8 cellular contexts compared by ENCODE assay signal in the genomic region with DNA sequence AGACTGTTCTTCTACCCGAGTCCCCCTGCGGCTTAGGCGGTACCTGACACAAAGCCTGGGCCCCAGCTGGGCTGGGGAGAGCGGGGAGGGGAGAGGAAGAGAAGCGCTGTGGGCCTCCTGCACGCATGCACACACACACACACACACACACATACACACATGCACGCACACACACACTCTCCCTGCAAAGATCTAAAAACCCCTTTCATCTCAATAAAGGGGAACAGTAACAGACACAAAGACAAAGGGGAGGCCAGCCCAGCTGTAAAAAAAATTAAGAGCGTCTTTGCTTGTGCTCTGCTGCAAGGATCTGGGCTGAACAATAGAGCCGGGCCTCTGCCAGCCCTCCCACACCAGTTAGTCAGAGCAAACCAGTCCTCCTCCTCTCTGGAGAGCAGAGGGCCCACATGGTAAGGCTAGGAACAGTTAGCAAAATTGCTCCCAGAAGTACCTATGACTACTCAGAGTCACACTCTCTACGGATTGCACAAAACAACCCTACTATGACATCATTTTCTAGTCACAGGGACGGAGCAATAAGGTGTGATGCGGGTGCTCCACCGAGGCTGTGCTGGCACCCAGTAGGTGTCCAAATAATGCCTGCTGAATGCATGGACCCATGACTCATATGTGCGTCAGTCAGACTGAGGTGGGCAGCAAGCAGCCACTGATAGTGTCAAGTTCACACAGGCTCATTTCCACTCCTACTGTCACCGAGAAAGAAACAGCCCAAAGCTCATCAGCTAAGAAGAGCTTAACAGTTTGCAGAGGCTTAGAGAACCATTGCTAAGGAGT. TPM values are rescaled to one million over a fixed set of nuclear protein-coding genes. Genes with fewer than 3 reads are reported as not detected.
A peak's percentile ranks its signal among the peaks of the same experiment; 100 is the strongest.
DNase-seq lines count a peak whose midpoint lies in the region; TF ChIP-seq lines count a peak whose summit lies in the region.

No MANE protein-coding gene starts in this region.

- H3K4me3 ChIP-seq in HL-60 (replicated peaks; ENCODE audit: insufficient read depth, low read length) = peak overlapping the region; percentile 29
- H3K4me3 ChIP-seq in smooth muscle cell = peak overlapping the region; percentile 35

- H3K27ac ChIP-seq in HL-60 (replicated peaks) (peak overlapping the region; percentile 80), angular gyrus (ENCODE audit: low read depth, low read length) (peak overlapping the region; percentile 94), smooth muscle cell (ENCODE audit: low read depth) (peak overlapping the region; percentile 99)

- peaks cover 83% of the 10 kb centered on the region for H3K4me1 Mint-ChIP-seq in T-helper 2 cell treated with Interferon-gamma antibody and Interleukin-4, amounts not matched to agents 5 μg/mL and 100 μg/mL, for 36 hours (ENCODE audit: low read depth)

- peak overlapping the region; percentile 97 for H3K9ac ChIP-seq in smooth muscle cell (ENCODE audit: low read depth)

- H3K27me3 ChIP-seq in HL-60 (ENCODE audit: insufficient read depth, poor library complexity, severe bottlenecking) (no peaks in the 10 kb centered on the region), smooth muscle cell (ENCODE audit: low read depth) (no peaks in the 10 kb centered on the region)

- no peaks in the 10 kb centered on the region for H3K9me3 ChIP-seq in smooth muscle cell (replicated peaks; ENCODE audit: low read depth)

- WGBS in smooth muscle cell (ENCODE audit: low lambda C conversion rate) = 6% methylated on average over 15 of the region's 15 CpGs

- H4K20me1 ChIP-seq in smooth muscle cell (ENCODE audit: low read depth) = peaks cover 89% of the 10 kb centered on the region

- H3F3A ChIP-seq in smooth muscle cell (ENCODE audit: low read depth) = peaks cover 35% of the 10 kb centered on the region

- no peak overlapping the region for H2AFZ ChIP-seq in smooth muscle cell (ENCODE audit: low read depth)

- peaks cover 26% of the 10 kb centered on the region for H3K36me3 Mint-ChIP-seq in T-helper 2 cell treated with Interferon-gamma antibody and Interleukin-4, amounts not matched to agents 5 μg/mL and 100 μg/mL, for 36 hours (ENCODE audit: low read depth)

- H3K27ac Mint-ChIP-seq in T-helper 2 cell treated with Interferon-gamma antibody and Interleukin-4, amounts not matched to agents 5 μg/mL and 100 μg/mL, for 36 hours = peak overlapping the region; percentile 84

- no peak for TF ChIP-seq CTCF in HL-60 (IDR thresholded peaks at IDR 0.05; ENCODE audit: insufficient read depth, low read length)
- no peak for TF ChIP-seq CTCF in smooth muscle cell (IDR thresholded peaks at IDR 0.05; ENCODE audit: borderline replicate concordance, insufficient read depth, poor library complexity, severe bottlenecking)

- H3K36me3 ChIP-seq in smooth muscle cell (ENCODE audit: low read depth) = no peaks in the 10 kb centered on the region

- peak overlapping the region; percentile 72 for H3K4me3 Mint-ChIP-seq in T-helper 2 cell treated with Interferon-gamma antibody and Interleukin-4, amounts not matched to agents 5 μg/mL and 100 μg/mL, for 36 hours

- H3K79me2 ChIP-seq in smooth muscle cell (ENCODE audit: low read depth) = peaks cover 62% of the 10 kb centered on the region

- H3K4me1 ChIP-seq in smooth muscle cell (ENCODE audit: low read depth) = peaks cover 76% of the 10 kb centered on the region

- peak; percentile 43 for DNase-seq in NCI-H2107 treated with DMSO at 0.1 percent for 48 hours (lab: John Stamatoyannopoulos, UW; ENCODE audit: unreplicated experiment)
- no peak for DNase-seq in NCI-H2107 (lab: John Stamatoyannopoulos, UW)
- DNase-seq in HL-60 (ENCODE audit: low read depth in 1 of 2, low spot score in 1 of 2) = peak; percentile 87
- peak; percentile 90 for DNase-seq in T-helper 2 cell treated with Interferon-gamma antibody and Interleukin-4, amounts not matched to agents 5 μg/mL and 100 μg/mL, for 36 hours (ENCODE audit: low spot score)
- DNase-seq in iPS-NIHi11 (ENCODE audit: low spot score) = peak; percentile 46
- no peak for DNase-seq in smooth muscle cell (lab: John Stamatoyannopoulos, UW; ENCODE audit: unreplicated experiment)
- no peak for DNase-seq in NCI-H2171 treated with DMSO at 0.1 percent for 48 hours (lab: John Stamatoyannopoulos, UW)

- H3K4me2 ChIP-seq in smooth muscle cell = peak overlapping the region; percentile 83

- no peaks in the 10 kb centered on the region for H3K27me3 Mint-ChIP-seq in T-helper 2 cell treated with Interferon-gamma antibody and Interleukin-4, amounts not matched to agents 5 μg/mL and 100 μg/mL, for 36 hours (ENCODE audit: low read depth)

- H3K9me3 Mint-ChIP-seq in T-helper 2 cell treated with Interferon-gamma antibody and Interleukin-4, amounts not matched to agents 5 μg/mL and 100 μg/mL, for 36 hours = no peaks in the 10 kb centered on the region

RNA-seq across cellular contexts. Expression of a gene that starts 9.2 kb away (rescaled TPM):
- total RNA-seq in smooth muscle cell = 26.5 and 33.6 TPM in 2 replicates
- 44.5 and 59.3 TPM in 2 replicates for polyA plus RNA-seq in smooth muscle cell

RNA-seq across cellular contexts. Expression of a gene that starts 24.5 kb away (rescaled TPM):
- total RNA-seq in smooth muscle cell = 0.04 and 0.54 TPM in 2 replicates
- polyA plus RNA-seq in smooth muscle cell = 0.39 and 0.73 TPM in 2 replicates

Comparison
In these comparisons a context has a peak if more than half of its experiments do, and no peak if none do; other contexts are left out.
1. DNase-seq: peak in NCI-H2107 treated with DMSO at 0.1 percent for 48 hours (single experiment), HL-60 (2 of 2), T-helper 2 cell treated with Interferon-gamma antibody and Interleukin-4, amounts not matched to agents 5 μg/mL and 100 μg/mL, for 36 hours (single experiment) and iPS-NIHi11 (single experiment); none in NCI-H2107 (single experiment), smooth muscle cell (single experiment) and NCI-H2171 treated with DMSO at 0.1 percent for 48 hours (single experiment).
2. Peak in every context shown above with its lines, with median percentiles within 50 percentile points of each other: H3K27ac ChIP-seq.